ENCODE assay signal across 14 cellular contexts in genomic region chr6:103675807-103676406, GRCh38.
DNase-seq lines count a peak whose midpoint lies in the region; ATAC-seq, FAIRE-seq and TF ChIP-seq lines count a peak whose summit lies in the region.
"Had no signal": no experiment of that assay in that cellular context is flagged by ENCODE, and none has a peak within 500 bp of the region (broad histone marks: within the 10 kb centered on the region; RNA-seq: fewer than 3 reads in every experiment).

No MANE protein-coding gene starts in this region.

- peaks cover 2% of the 10 kb centered on the region for H3K27me3 Mint-ChIP-seq in activated naive CD8-positive, alpha-beta T cell treated with anti-CD3 and anti-CD28 coated beads, Interleukin-2, amount 10 ng/mL, durations not matched to agents 7 days and 5 days
- no peaks in the 10 kb centered on the region for H3K27me3 Mint-ChIP-seq in activated naive CD8-positive, alpha-beta T cell treated with anti-CD3 and anti-CD28 coated beads, Interleukin-2, amount 50 U/mL, for 24 hours

- no peak for ATAC-seq in activated naive CD8-positive, alpha-beta T cell treated with anti-CD3 and anti-CD28 coated beads, Interleukin-2, amount 10 ng/mL, durations not matched to agents 7 days and 5 days (ENCODE audit: low read depth)
- no peak for ATAC-seq in activated naive CD8-positive, alpha-beta T cell treated with anti-CD3 and anti-CD28 coated beads, Interleukin-2, amount 50 U/mL, for 24 hours
- ATAC-seq in GM19452 (IDR thresholded peaks at IDR 0.05; ENCODE audit: unreplicated experiment) (no peak), HG02885 (IDR thresholded peaks at IDR 0.05; ENCODE audit: poor library complexity, unreplicated experiment) (no peak)
- ATAC-seq: activated CD4-positive, CD25-positive, alpha-beta regulatory T cell treated with anti-CD3 and anti-CD28 coated beads, Interleukin-2, amount 50 U/mL, for 24 hours; esophagus mucosa had no signal

- no peak for TF ChIP-seq CTCF in colonic mucosa (IDR thresholded peaks at IDR 0.05)

- H3K4me3 ChIP-seq in SK-N-MC (peak overlapping the region; percentile 30), colonic mucosa (no peak overlapping the region)
- H3K4me3 ChIP-seq: transverse colon had no signal

- no peaks in the 10 kb centered on the region for H3K4me1 ChIP-seq in colonic mucosa

- DNase-seq in activated naive CD8-positive, alpha-beta T cell treated with anti-CD3 and anti-CD28 coated beads, Interleukin-2, amount 10 ng/mL, durations not matched to agents 7 days and 5 days = no peak
- DNase-seq in activated naive CD8-positive, alpha-beta T cell treated with anti-CD3 and anti-CD28 coated beads, Interleukin-2, amount 50 U/mL, for 24 hours = no peak
- no peak for DNase-seq in SK-N-MC (ENCODE audit: low read depth, low spot score)
- DNase-seq in glomerular visceral epithelial cell (ENCODE audit: extremely low spot score) = peak; percentile 10
- peak; percentile 6 for DNase-seq in urothelium cell line (ENCODE audit: low spot score)
- DNase-seq in colonic mucosa = no peak
- DNase-seq: caudate nucleus, NCI-H2171, RPMI8226, transverse colon had no signal

- no peaks in the 10 kb centered on the region for H3K9me3 Mint-ChIP-seq in activated naive CD8-positive, alpha-beta T cell treated with anti-CD3 and anti-CD28 coated beads, Interleukin-2, amount 10 ng/mL, durations not matched to agents 7 days and 5 days
- no peaks in the 10 kb centered on the region for H3K9me3 Mint-ChIP-seq in activated naive CD8-positive, alpha-beta T cell treated with anti-CD3 and anti-CD28 coated beads, Interleukin-2, amount 50 U/mL, for 24 hours

- H3K9ac ChIP-seq in SK-N-MC (ENCODE audit: insufficient read length) = no peak overlapping the region
- no peak overlapping the region for H3K9ac ChIP-seq in colonic mucosa (ENCODE audit: low read depth in 2 of 2, low read length in 2 of 2)

- peak overlapping the region; percentile 4 for H3K4me3 Mint-ChIP-seq in activated naive CD8-positive, alpha-beta T cell treated with anti-CD3 and anti-CD28 coated beads, Interleukin-2, amount 10 ng/mL, durations not matched to agents 7 days and 5 days
- no peak overlapping the region for H3K4me3 Mint-ChIP-seq in activated naive CD8-positive, alpha-beta T cell treated with anti-CD3 and anti-CD28 coated beads, Interleukin-2, amount 50 U/mL, for 24 hours

- H3K27ac ChIP-seq in SK-N-MC = no peak overlapping the region
- no peak overlapping the region for H3K27ac ChIP-seq in colonic mucosa
- H3K27ac ChIP-seq: transverse colon had no signal

- peaks cover 4% of the 10 kb centered on the region for H3K4me1 Mint-ChIP-seq in activated naive CD8-positive, alpha-beta T cell treated with anti-CD3 and anti-CD28 coated beads, Interleukin-2, amount 10 ng/mL, durations not matched to agents 7 days and 5 days
- peaks cover 2% of the 10 kb centered on the region for H3K4me1 Mint-ChIP-seq in activated naive CD8-positive, alpha-beta T cell treated with anti-CD3 and anti-CD28 coated beads, Interleukin-2, amount 50 U/mL, for 24 hours

- no peaks in the 10 kb centered on the region for H3K36me3 ChIP-seq in SK-N-MC (ENCODE audit: insufficient read depth, low read length)
- H3K36me3 ChIP-seq in colonic mucosa = no peaks in the 10 kb centered on the region
- H3K36me3 ChIP-seq: transverse colon had no signal

- H3K36me3 Mint-ChIP-seq in activated naive CD8-positive, alpha-beta T cell treated with anti-CD3 and anti-CD28 coated beads, Interleukin-2, amount 10 ng/mL, durations not matched to agents 7 days and 5 days = no peaks in the 10 kb centered on the region
- no peaks in the 10 kb centered on the region for H3K36me3 Mint-ChIP-seq in activated naive CD8-positive, alpha-beta T cell treated with anti-CD3 and anti-CD28 coated beads, Interleukin-2, amount 50 U/mL, for 24 hours (ENCODE audit: low read depth)

- intact Hi-C loops in colonic mucosa (cut with DNase I) = no loop called here

- no peaks in the 10 kb centered on the region for H3K27me3 ChIP-seq in colonic mucosa
- H3K27me3 ChIP-seq: transverse colon had no signal

- no peak for FAIRE-seq in urothelium cell line (lab: Jason Lieb, UNC)

- H3K9me3 ChIP-seq in SK-N-MC (ENCODE audit: low read depth, low read length) (0 out of 2 replicates have a peak, but pooled peaks cover 3% of the 10 kb centered on the region), colonic mucosa (no peaks in the 10 kb centered on the region)
- H3K9me3 ChIP-seq: transverse colon had no signal

- POLR2A ChIA-PET in activated naive CD8-positive, alpha-beta T cell treated with anti-CD3 and anti-CD28 coated beads, Interleukin-2, amount 10 ng/mL, durations not matched to agents 7 days and 5 days (lab: Charles Lee) = no interaction called here

- H3K27ac Mint-ChIP-seq in activated naive CD8-positive, alpha-beta T cell treated with anti-CD3 and anti-CD28 coated beads, Interleukin-2, amount 10 ng/mL, durations not matched to agents 7 days and 5 days = no peak overlapping the region
- H3K27ac Mint-ChIP-seq in activated naive CD8-positive, alpha-beta T cell treated with anti-CD3 and anti-CD28 coated beads, Interleukin-2, amount 50 U/mL, for 24 hours = no peak overlapping the region

Comparison
In these comparisons a context has a peak if more than half of its experiments do, and no peak if none do; other contexts are left out.
1. DNase-seq: peak in glomerular visceral epithelial cell (single experiment) and urothelium cell line (single experiment); none in activated naive CD8-positive, alpha-beta T cell treated with anti-CD3 and anti-CD28 coated beads, Interleukin-2, amount 10 ng/mL, durations not matched to agents 7 days and 5 days (single experiment), activated naive CD8-positive, alpha-beta T cell treated with anti-CD3 and anti-CD28 coated beads, Interleukin-2, amount 50 U/mL, for 24 hours (single experiment), SK-N-MC (single experiment) and colonic mucosa (single experiment).